Comparison of ENCODE assay signal across 1 cellular context in genomic region chr1:15251807-15252546, GRCh38.
TF ChIP-seq lines count a peak whose summit lies in the region.

No MANE protein-coding gene starts in this region.

TF ChIP-seq in GM12878, 131 proteins besides CTCF, POLR2A, EP300 and RAD21:
- no peak for TF ChIP-seq E4F1 (IDR thresholded peaks at IDR 0.05; ENCODE audit: borderline replicate concordance, partially characterized antibody)
- TF ChIP-seq BMI1 (IDR thresholded peaks at IDR 0.05; ENCODE audit: borderline replicate concordance) = peak; percentile 90
- TF ChIP-seq CHD4 (IDR thresholded peaks at IDR 0.05) = no peak
- TF ChIP-seq, protein P1, sequence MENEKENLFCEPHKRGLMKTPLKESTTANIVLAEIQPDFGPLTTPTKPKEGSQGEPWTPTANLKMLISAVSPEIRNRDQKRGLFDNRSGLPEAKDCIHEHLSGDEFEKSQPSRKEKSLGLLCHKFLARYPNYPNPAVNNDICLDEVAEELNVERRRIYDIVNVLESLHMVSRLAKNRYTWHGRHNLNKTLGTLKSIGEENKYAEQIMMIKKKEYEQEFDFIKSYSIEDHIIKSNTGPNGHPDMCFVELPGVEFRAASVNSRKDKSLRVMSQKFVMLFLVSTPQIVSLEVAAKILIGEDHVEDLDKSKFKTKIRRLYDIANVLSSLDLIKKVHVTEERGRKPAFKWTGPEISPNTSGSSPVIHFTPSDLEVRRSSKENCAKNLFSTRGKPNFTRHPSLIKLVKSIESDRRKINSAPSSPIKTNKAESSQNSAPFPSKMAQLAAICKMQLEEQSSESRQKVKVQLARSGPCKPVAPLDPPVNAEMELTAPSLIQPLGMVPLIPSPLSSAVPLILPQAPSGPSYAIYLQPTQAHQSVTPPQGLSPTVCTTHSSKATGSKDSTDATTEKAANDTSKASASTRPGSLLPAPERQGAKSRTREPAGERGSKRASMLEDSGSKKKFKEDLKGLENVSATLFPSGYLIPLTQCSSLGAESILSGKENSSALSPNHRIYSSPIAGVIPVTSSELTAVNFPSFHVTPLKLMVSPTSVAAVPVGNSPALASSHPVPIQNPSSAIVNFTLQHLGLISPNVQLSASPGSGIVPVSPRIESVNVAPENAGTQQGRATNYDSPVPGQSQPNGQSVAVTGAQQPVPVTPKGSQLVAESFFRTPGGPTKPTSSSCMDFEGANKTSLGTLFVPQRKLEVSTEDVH (IDR thresholded peaks at IDR 0.05; ENCODE audit: low read depth, partially characterized antibody) = no peak
